Comparison of ENCODE assay signal across 28 cellular contexts in the genomic region with DNA sequence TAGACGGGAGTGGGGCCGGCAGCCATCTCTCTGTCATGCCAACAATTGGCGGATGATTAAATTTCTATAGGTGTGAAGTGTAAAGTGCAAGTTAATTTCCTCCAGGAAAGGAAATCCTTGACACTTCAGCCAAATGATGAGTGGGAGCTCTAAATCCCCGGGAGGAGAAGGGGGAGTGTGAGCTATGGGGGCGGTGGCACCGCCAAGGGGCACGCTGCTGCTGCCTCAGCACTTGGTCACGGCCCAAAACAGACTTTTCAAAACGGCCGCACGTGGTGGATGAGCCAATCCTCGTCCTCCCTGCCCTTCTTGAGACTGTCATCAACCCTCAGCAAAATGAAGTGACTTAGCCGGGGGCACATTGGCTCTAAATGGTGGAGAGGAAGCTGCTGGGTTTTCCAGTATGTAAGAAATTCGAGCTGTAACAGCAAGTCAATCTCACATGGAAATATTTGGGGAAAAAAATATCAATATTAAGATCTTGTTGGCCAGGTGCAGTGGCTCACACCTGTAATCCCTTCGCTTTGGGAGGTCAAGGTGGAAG.
"Had no signal": no experiment of that assay in that cellular context is flagged by ENCODE, and none has a peak within 500 bp of the region (broad histone marks: within the 10 kb centered on the region; RNA-seq: fewer than 3 reads in every experiment).

No MANE protein-coding gene starts in this region.

- H3K36me3 ChIP-seq: adrenal gland, cardiac muscle cell, ovary, prostate gland, sigmoid colon, thyroid gland, upper lobe of right lung, WERI-Rb-1 had no signal

- DNase-seq: activated CD8-positive, alpha-beta memory T cell treated with anti-CD3 and anti-CD28 coated beads for 24 hours; activated effector memory CD4-positive, alpha-beta T cell treated with Interleukin-2 at 50 U/mL for 16 hours; activated naive CD4-positive, alpha-beta T cell treated with Interleukin-2 at 50 U/mL for 16 hours; aorta; dorsolateral prefrontal cortex; effector memory CD4-positive, alpha-beta T cell; foreskin melanocyte; left cardiac atrium; mammary epithelial cell; naive B cell; nephron progenitor cell; ovary; retina; sigmoid colon; stimulated activated CD4-positive, alpha-beta T cell treated with anti-CD3 and anti-CD28 coated beads, Interleukin-4, amount 100 ng/mL, for 24 hours; stimulated activated naive CD8-positive, alpha-beta T cell treated with anti-CD3 and anti-CD28 coated beads, Interleukin-15, amount 100 ng/mL, for 72 hours; substantia nigra; T-helper 17 cell; thyroid gland; upper lobe of right lung; WERI-Rb-1 had no signal

- H3K4me3 ChIP-seq: adrenal gland, body of pancreas, cardiac muscle cell, coronary artery, dorsolateral prefrontal cortex, ovary, prostate gland, sigmoid colon, thyroid gland, upper lobe of right lung had no signal

- H3K27me3 ChIP-seq: cardiac muscle cell, ovary, thyroid gland had no signal

- H3K9me3 ChIP-seq: adrenal gland, body of pancreas, ovary, prostate gland, sigmoid colon, thyroid gland, upper lobe of right lung had no signal

- H3K4me1 ChIP-seq: adrenal gland, body of pancreas, prostate gland, thyroid gland, upper lobe of right lung had no signal

- FAIRE-seq: islet of Langerhans, small intestine had no signal

- H3K27ac ChIP-seq: adrenal gland, body of pancreas, cardiac muscle cell, coronary artery, dorsolateral prefrontal cortex, ovary, prostate gland, sigmoid colon, thyroid gland, upper lobe of right lung, WERI-Rb-1 had no signal
